9 cellular contexts compared by ENCODE assay signal in genomic region chr14:105418269-105419054, GRCh38. TPM values are rescaled to one million over a fixed set of nuclear protein-coding genes. Genes with fewer than 3 reads are reported as not detected.
DNase-seq lines count a peak whose midpoint lies in the region; ATAC-seq and TF ChIP-seq lines count a peak whose summit lies in the region.
"Had no signal": no experiment of that assay in that cellular context is flagged by ENCODE, and none has a peak within 500 bp of the region (broad histone marks: within the 10 kb centered on the region; RNA-seq: fewer than 3 reads in every experiment).

No MANE protein-coding gene starts in this region.

- DNase-seq in activated T-cell treated with anti-CD3 and anti-CD28 coated beads, Interleukin-2, amount 50 U/mL, for 24 hours = no peak
- DNase-seq in activated T-cell treated with anti-CD3 and anti-CD28 coated beads for 4 hours (no peak), activated B cell treated with CpG ODN at 0.5 μM for 24 hours (no peak), NCI-H1436 (lab: John Stamatoyannopoulos, UW) (no peak), 8988T (no peak), ACHN (no peak)
- DNase-seq: KG1 had no signal

- H3K4me3 Mint-ChIP-seq in activated T-cell treated with anti-CD3 and anti-CD28 coated beads, Interleukin-2, amount 50 U/mL, for 24 hours = peak overlapping the region; percentile 74
- peak overlapping the region; percentile 72 for H3K4me3 Mint-ChIP-seq in activated B cell treated with CpG ODN at 0.5 μM for 24 hours
- peak overlapping the region; percentile 76 for H3K4me3 Mint-ChIP-seq in stimulated activated memory B cell treated with anti-CD40 and anti-IgM and Interleukin-4, amounts not matched to agents 10 μg/mL and 1 μg/mL and 100 μg/mL, for 72 hours

- H3K36me3 Mint-ChIP-seq in activated T-cell treated with anti-CD3 and anti-CD28 coated beads, Interleukin-2, amount 50 U/mL, for 24 hours (ENCODE audit: low read depth) = peaks cover 26% of the 10 kb centered on the region
- peaks cover 1% of the 10 kb centered on the region for H3K36me3 Mint-ChIP-seq in activated B cell treated with CpG ODN at 0.5 μM for 24 hours (ENCODE audit: low read depth)
- H3K36me3 Mint-ChIP-seq in stimulated activated memory B cell treated with anti-CD40 and anti-IgM and Interleukin-4, amounts not matched to agents 10 μg/mL and 1 μg/mL and 100 μg/mL, for 72 hours = no peaks in the 10 kb centered on the region

- CTCF ChIA-PET in activated B cell treated with CpG ODN at 0.5 μM for 24 hours (lab: Charles Lee) = interaction anchor here (0.6 to 1.3 kb wide), 3 partner anchors 62 to 238 kb away, joined by 3 to 5 read pairs (median 3); no protein-coding TSS in a partner anchor

- no peaks in the 10 kb centered on the region for H3K9me3 Mint-ChIP-seq in activated T-cell treated with anti-CD3 and anti-CD28 coated beads, Interleukin-2, amount 50 U/mL, for 24 hours
- H3K9me3 Mint-ChIP-seq in activated B cell treated with CpG ODN at 0.5 μM for 24 hours = no peaks in the 10 kb centered on the region
- no peaks in the 10 kb centered on the region for H3K9me3 Mint-ChIP-seq in stimulated activated memory B cell treated with anti-CD40 and anti-IgM and Interleukin-4, amounts not matched to agents 10 μg/mL and 1 μg/mL and 100 μg/mL, for 72 hours

- H3K4me3 ChIP-seq in iPS-18c (ENCODE audit: insufficient read depth, low read depth, low read length) = peak overlapping the region; percentile 74; the same call in 1 of the 2 replicates

- H3K4me1 Mint-ChIP-seq in activated T-cell treated with anti-CD3 and anti-CD28 coated beads, Interleukin-2, amount 50 U/mL, for 24 hours (ENCODE audit: low read depth) = peaks cover 34% of the 10 kb centered on the region
- H3K4me1 Mint-ChIP-seq in activated B cell treated with CpG ODN at 0.5 μM for 24 hours = peaks cover 27% of the 10 kb centered on the region
- H3K4me1 Mint-ChIP-seq in stimulated activated memory B cell treated with anti-CD40 and anti-IgM and Interleukin-4, amounts not matched to agents 10 μg/mL and 1 μg/mL and 100 μg/mL, for 72 hours = peaks cover 33% of the 10 kb centered on the region

- intact Hi-C loops in activated B cell treated with CpG ODN at 0.5 μM for 24 hours (cut with micrococcal nuclease) = loop anchor here (1.0 to 5.0 kb wide), 3 partner anchors 12 to 59 kb away; partner anchors contain the start of gene TEX22

- H3K27me3 Mint-ChIP-seq in activated T-cell treated with anti-CD3 and anti-CD28 coated beads, Interleukin-2, amount 50 U/mL, for 24 hours = peaks cover 2% of the 10 kb centered on the region
- H3K27me3 Mint-ChIP-seq in activated B cell treated with CpG ODN at 0.5 μM for 24 hours = peaks cover 3% of the 10 kb centered on the region
- peaks cover 23% of the 10 kb centered on the region for H3K27me3 Mint-ChIP-seq in stimulated activated memory B cell treated with anti-CD40 and anti-IgM and Interleukin-4, amounts not matched to agents 10 μg/mL and 1 μg/mL and 100 μg/mL, for 72 hours

- POLR2A ChIA-PET in activated B cell treated with CpG ODN at 0.5 μM for 24 hours (lab: Charles Lee) = no interaction called here

- H3K27ac Mint-ChIP-seq in activated T-cell treated with anti-CD3 and anti-CD28 coated beads, Interleukin-2, amount 50 U/mL, for 24 hours = peak overlapping the region; percentile 59
- H3K27ac Mint-ChIP-seq in activated B cell treated with CpG ODN at 0.5 μM for 24 hours = no peak overlapping the region
- H3K27ac Mint-ChIP-seq in stimulated activated memory B cell treated with anti-CD40 and anti-IgM and Interleukin-4, amounts not matched to agents 10 μg/mL and 1 μg/mL and 100 μg/mL, for 72 hours = peak overlapping the region; percentile 57

- in situ Hi-C loops in ACHN (cut with HindIII; ENCODE audit: low pct_ligation_motif_present, low pct_unique_long_range_greater_than_20kb, low sequenced_read_pairs) = no loop called here

- no peak for ATAC-seq in activated B cell treated with CpG ODN at 0.5 μM for 24 hours (ENCODE audit: low read depth)
- no peak for ATAC-seq in stimulated activated memory B cell treated with anti-CD40 and anti-IgM and Interleukin-4, amounts not matched to agents 10 μg/mL and 1 μg/mL and 100 μg/mL, for 72 hours

- no peak for TF ChIP-seq CTCF in activated B cell treated with CpG ODN at 0.5 μM for 24 hours (IDR thresholded peaks at IDR 0.05)

- no peaks in the 10 kb centered on the region for H3K9me3 ChIP-seq in iPS-18c (ENCODE audit: control insufficient read depth, insufficient read depth, low read length)

RNA-seq across cellular contexts. Expression of gene MTA1, which starts 1.2 kb away (rescaled TPM):
- total RNA-seq in activated B cell treated with CpG ODN at 0.5 μM for 24 hours = 115 and 119 TPM in 2 replicates

RNA-seq across cellular contexts. Expression of gene TEX22, which starts 20.1 kb away (rescaled TPM):
- total RNA-seq in activated B cell treated with CpG ODN at 0.5 μM for 24 hours = 2.8 and 5.7 TPM in 2 replicates

RNA-seq across cellular contexts. Expression of gene CRIP2, which starts 56.2 kb away (rescaled TPM):
- total RNA-seq in activated B cell treated with CpG ODN at 0.5 μM for 24 hours = 2.9 and 3.0 TPM in 2 replicates
